11 cellular contexts compared by ENCODE assay signal in the genomic region with DNA sequence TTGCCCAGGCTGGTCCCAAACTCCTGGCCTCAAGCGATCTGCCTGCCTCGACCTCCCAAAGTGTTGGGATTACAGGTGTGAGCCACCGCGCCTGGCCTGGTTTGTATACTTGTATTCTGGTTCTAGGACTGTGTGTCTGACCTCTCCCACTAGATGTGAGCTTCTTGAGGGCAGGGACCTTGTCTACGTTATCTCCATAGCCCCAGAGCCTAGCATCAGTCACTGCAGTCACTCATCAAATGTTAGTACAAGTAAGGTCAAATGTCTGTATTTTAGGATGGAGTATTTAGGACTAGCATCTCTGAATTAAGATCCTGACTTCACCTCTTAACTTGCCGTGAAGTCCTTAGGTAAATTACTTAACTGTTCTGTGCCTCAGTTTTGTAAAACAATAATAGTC. TPM values are rescaled to one million over a fixed set of nuclear protein-coding genes. Genes with fewer than 3 reads are reported as not detected.
DNase-seq lines count a peak whose midpoint lies in the region; ATAC-seq and TF ChIP-seq lines count a peak whose summit lies in the region.
"Had no signal": no experiment of that assay in that cellular context is flagged by ENCODE, and none has a peak within 500 bp of the region (broad histone marks: within the 10 kb centered on the region; RNA-seq: fewer than 3 reads in every experiment).

No MANE protein-coding gene starts in this region.

- no peak for ATAC-seq in activated T-cell treated with anti-CD3 and anti-CD28 coated beads, Interleukin-2, amount 50 U/mL, for 72 hours (replicated peaks in 1 of 2)
- no peak for ATAC-seq in WTC11
- no peak for ATAC-seq in right lobe of liver

- H3K36me3 ChIP-seq in esophagus squamous epithelium (peaks cover 0 to 26% (median 5%) of the 10 kb centered on the region in 3 donors), testis (ENCODE audit: low read depth, missing control alignments) (no peaks in the 10 kb centered on the region), right lobe of liver (peaks cover 0 to 4% (median 2%) of the 10 kb centered on the region in 4 donors)

- peak overlapping the region; percentile 51 for H3K27ac ChIP-seq in RWPE1
- peak overlapping the region in 3 of 4 donors; percentile 38 to 59 (median 51) for H3K27ac ChIP-seq in esophagus squamous epithelium
- peak overlapping the region; percentile 8 to 31 for H3K27ac ChIP-seq in testis
- no peak overlapping the region for H3K27ac ChIP-seq in right lobe of liver

- H3K36me3 Mint-ChIP-seq in activated T-cell treated with anti-CD3 and anti-CD28 coated beads, Interleukin-2, amount 50 U/mL, for 72 hours (ENCODE audit: insufficient read depth in 2 of 2), result peaks cover 17 to 26% of the 10 kb centered on the region in 2 donors
- H3K36me3 Mint-ChIP-seq in WTC11, result no peaks in the 10 kb centered on the region

- H3K4me1 Mint-ChIP-seq in activated T-cell treated with anti-CD3 and anti-CD28 coated beads, Interleukin-2, amount 50 U/mL, for 72 hours (ENCODE audit: low read depth), result peaks cover 60% of the 10 kb centered on the region
- H3K4me1 Mint-ChIP-seq in WTC11, result no peaks in the 10 kb centered on the region

- peak overlapping the region; percentile 97 for H3K27ac Mint-ChIP-seq in activated T-cell treated with anti-CD3 and anti-CD28 coated beads, Interleukin-2, amount 50 U/mL, for 72 hours
- no peak overlapping the region for H3K27ac Mint-ChIP-seq in WTC11

- TF ChIP-seq POLR2A in esophagus squamous epithelium (IDR thresholded peaks at IDR 0.05) (no peak), testis (IDR thresholded peaks at IDR 0.05) (no peak), right lobe of liver (IDR thresholded peaks at IDR 0.05) (no peak)

- H3K27me3 ChIP-seq in esophagus squamous epithelium (no peaks in the 10 kb centered on the region), testis (no peaks in the 10 kb centered on the region), right lobe of liver (no peaks in the 10 kb centered on the region)

- H3K9me3 Mint-ChIP-seq in activated T-cell treated with anti-CD3 and anti-CD28 coated beads, Interleukin-2, amount 50 U/mL, for 72 hours, result no peaks in the 10 kb centered on the region
- no peaks in the 10 kb centered on the region for H3K9me3 Mint-ChIP-seq in WTC11

- WGBS in esophagus squamous epithelium, 2 donors, result 78 to 85% methylated on average over 2 to 6 of the region's 6 CpGs
- 92 to 93% methylated on average over 6 of the region's 6 CpGs for WGBS in testis, 2 donors
- 87% methylated on average over 4 of the region's 6 CpGs for WGBS in right lobe of liver (ENCODE audit: insufficient coverage, low coverage, low lambda C conversion rate, missing lambda C conversion rate)

- no peaks in the 10 kb centered on the region for H3K27me3 Mint-ChIP-seq in activated T-cell treated with anti-CD3 and anti-CD28 coated beads, Interleukin-2, amount 50 U/mL, for 72 hours (ENCODE audit: low read depth)
- H3K27me3 Mint-ChIP-seq in WTC11 (ENCODE audit: low read depth), result peaks cover 39% of the 10 kb centered on the region

- peak overlapping the region; percentile 91 to 98 for H3K4me3 Mint-ChIP-seq in activated T-cell treated with anti-CD3 and anti-CD28 coated beads, Interleukin-2, amount 50 U/mL, for 72 hours
- no peak overlapping the region for H3K4me3 Mint-ChIP-seq in WTC11

- DNase-seq in activated T-cell treated with anti-CD3 and anti-CD28 coated beads, Interleukin-2, amount 50 U/mL, for 72 hours, result no peak
- no peak for DNase-seq in activated T-cell treated with anti-CD3 and anti-CD28 coated beads, Interleukin-2, amount 50 U/mL, for 1 hour
- no peak for DNase-seq in RWPE1 (ENCODE audit: low spot score)
- DNase-seq in esophagus squamous epithelium (lab: John Stamatoyannopoulos, UW), result no peak
- DNase-seq in testis, result no peak
- DNase-seq in WTC11 (ENCODE audit: low spot score), result no peak
- no peak for DNase-seq in right lobe of liver
- DNase-seq in stimulated activated CD4-positive, alpha-beta T cell treated with anti-CD3 and anti-CD28 coated beads, Interleukin-2, amount 100 ng/mL, for 24 hours, result no peak
- DNase-seq: NCI-H1092 treated with DMSO at 0.1 percent for 48 hours, NCI-H526 treated with DMSO at 0.1 percent for 48 hours, SHP77 treated with DMSO at 0.1 percent for 48 hours had no signal

- TF ChIP-seq CTCF in RWPE1 (conservative IDR thresholded peaks at IDR 0.05; ENCODE audit: low read depth) (no peak), esophagus squamous epithelium (IDR thresholded peaks at IDR 0.05) (no peak), testis (IDR thresholded peaks at IDR 0.05) (no peak), WTC11 (IDR thresholded peaks at IDR 0.05) (no peak), right lobe of liver (IDR thresholded peaks at IDR 0.05) (no peak)

- intact Hi-C loops in esophagus squamous epithelium (cut with DNase I) (no loop called here), testis (cut with DNase I; ENCODE audit: low total_unique reads) (no loop called here), right lobe of liver (cut with DNase I) (no loop called here)

- H3K4me1 ChIP-seq in esophagus squamous epithelium (peaks cover 11 to 58% (median 33%) of the 10 kb centered on the region in 3 donors), testis (peaks cover 13% of the 10 kb centered on the region), right lobe of liver (peaks cover 0 to 10% (median 0%) of the 10 kb centered on the region in 4 donors)

- POLR2A ChIA-PET in RWPE1 (lab: Yijun Ruan, JAX; ENCODE audit: low non-redundant PET) (interaction anchor here (0.5 to 0.6 kb wide), 2 partner anchors 10 to 53 kb away, joined by 3 to 4 read pairs; no protein-coding TSS in a partner anchor), WTC11 (lab: Charles Lee) (interaction anchor here (0.6 kb wide), 1 partner anchor 1893 kb away, joined by 7 read pairs; no protein-coding TSS in a partner anchor)

- H3K9me3 ChIP-seq in esophagus squamous epithelium (no peaks in the 10 kb centered on the region), testis (no peaks in the 10 kb centered on the region), right lobe of liver (no peaks in the 10 kb centered on the region)

- CTCF ChIA-PET in RWPE1 (lab: Yijun Ruan, JAX), result no interaction called here
- CTCF ChIA-PET in WTC11 (lab: Charles Lee), result no interaction called here

- H3K4me3 ChIP-seq in esophagus squamous epithelium (peak overlapping the region in 1 of 4 donors; percentile 44), testis (no peak overlapping the region), right lobe of liver (no peak overlapping the region)

TF ChIP-seq in WTC11, 78 proteins besides CTCF, POLR2A, EP300 and RAD21 (continues in another document):
- TF ChIP-seq, protein P1, sequence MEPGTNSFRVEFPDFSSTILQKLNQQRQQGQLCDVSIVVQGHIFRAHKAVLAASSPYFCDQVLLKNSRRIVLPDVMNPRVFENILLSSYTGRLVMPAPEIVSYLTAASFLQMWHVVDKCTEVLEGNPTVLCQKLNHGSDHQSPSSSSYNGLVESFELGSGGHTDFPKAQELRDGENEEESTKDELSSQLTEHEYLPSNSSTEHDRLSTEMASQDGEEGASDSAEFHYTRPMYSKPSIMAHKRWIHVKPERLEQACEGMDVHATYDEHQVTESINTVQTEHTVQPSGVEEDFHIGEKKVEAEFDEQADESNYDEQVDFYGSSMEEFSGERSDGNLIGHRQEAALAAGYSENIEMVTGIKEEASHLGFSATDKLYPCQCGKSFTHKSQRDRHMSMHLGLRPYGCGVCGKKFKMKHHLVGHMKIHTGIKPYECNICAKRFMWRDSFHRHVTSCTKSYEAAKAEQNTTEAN (CRISPR knock-in tag; IDR thresholded peaks at IDR 0.05), result no peak
- TF ChIP-seq CREB1 (CRISPR knock-in tag; IDR thresholded peaks at IDR 0.05) (no peak), ZNF317 (CRISPR knock-in tag; IDR thresholded peaks at IDR 0.05; ENCODE audit: borderline replicate concordance, low read depth) (no peak), ZNF219 (CRISPR knock-in tag; IDR thresholded peaks at IDR 0.05; ENCODE audit: borderline replicate concordance) (no peak)
- TF ChIP-seq, protein P2, sequence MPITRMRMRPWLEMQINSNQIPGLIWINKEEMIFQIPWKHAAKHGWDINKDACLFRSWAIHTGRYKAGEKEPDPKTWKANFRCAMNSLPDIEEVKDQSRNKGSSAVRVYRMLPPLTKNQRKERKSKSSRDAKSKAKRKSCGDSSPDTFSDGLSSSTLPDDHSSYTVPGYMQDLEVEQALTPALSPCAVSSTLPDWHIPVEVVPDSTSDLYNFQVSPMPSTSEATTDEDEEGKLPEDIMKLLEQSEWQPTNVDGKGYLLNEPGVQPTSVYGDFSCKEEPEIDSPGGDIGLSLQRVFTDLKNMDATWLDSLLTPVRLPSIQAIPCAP (CRISPR knock-in tag; IDR thresholded peaks at IDR 0.05), result no peak
- TF ChIP-seq, protein P3, sequence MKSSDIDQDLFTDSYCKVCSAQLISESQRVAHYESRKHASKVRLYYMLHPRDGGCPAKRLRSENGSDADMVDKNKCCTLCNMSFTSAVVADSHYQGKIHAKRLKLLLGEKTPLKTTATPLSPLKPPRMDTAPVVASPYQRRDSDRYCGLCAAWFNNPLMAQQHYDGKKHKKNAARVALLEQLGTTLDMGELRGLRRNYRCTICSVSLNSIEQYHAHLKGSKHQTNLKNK (CRISPR knock-in tag; IDR thresholded peaks at IDR 0.05), result no peak

RNA-seq across cellular contexts. Expression of a gene that starts 2.9 kb away (rescaled TPM):
- total RNA-seq in activated T-cell treated with anti-CD3 and anti-CD28 coated beads, Interleukin-2, amount 50 U/mL, for 72 hours, result 10 to 100 TPM; 13.6 to 13.9 TPM
- total RNA-seq in esophagus squamous epithelium (1 to 10 TPM; 1.3 to 5.7 (median 3.7) TPM), testis (1 to 10 TPM; 2.2 to 2.8 TPM), WTC11 (2021) (1.1 to 1.4 TPM (median 1.2 TPM) in 3 replicates), right lobe of liver (1 to 10 TPM; 1.6 to 2.7 (median 1.8) TPM)
- 3.6 TPM for polyA plus RNA-seq in testis (ENCODE audit: insufficient read depth, low read depth, low replicate concordance)

RNA-seq across cellular contexts. Expression of a gene that starts 24.3 kb away (rescaled TPM):
- 10 to 100 TPM; 38.2 to 42.3 TPM for total RNA-seq in activated T-cell treated with anti-CD3 and anti-CD28 coated beads, Interleukin-2, amount 50 U/mL, for 72 hours
- 10 to 100 TPM; 12.3 to 21.6 (median 13.7) TPM for total RNA-seq in esophagus squamous epithelium
- 10 to 100 TPM; 16.5 to 31.7 TPM for total RNA-seq in testis
- 32.0 TPM for polyA plus RNA-seq in testis (ENCODE audit: insufficient read depth, low read depth, low replicate concordance)
- 19.1 to 21.3 TPM (median 20.0 TPM) in 3 replicates for total RNA-seq in WTC11 (2021)
- 10 to 100 TPM in 1 of 6 experiments, 1 to 10 TPM in 5; 7.8 to 10.3 (median 9.5) TPM for total RNA-seq in right lobe of liver

RNA-seq across cellular contexts. Expression of a gene that starts 49.7 kb away (rescaled TPM):
- 10 to 100 TPM; 67.4 to 83.7 TPM for total RNA-seq in activated T-cell treated with anti-CD3 and anti-CD28 coated beads, Interleukin-2, amount 50 U/mL, for 72 hours
- total RNA-seq in esophagus squamous epithelium (10 to 100 TPM; 54.8 to 69.1 (median 68.4) TPM), testis (10 to 100 TPM; 25.3 to 28.3 TPM), WTC11 (2021) (20.4 to 28.0 TPM (median 24.0 TPM) in 3 replicates), right lobe of liver (10 to 100 TPM; 13.1 to 17.6 (median 13.7) TPM)
- 25.2 TPM for polyA plus RNA-seq in testis (ENCODE audit: insufficient read depth, low read depth, low replicate concordance)

Comparison
In these comparisons a context has a peak if more than half of its experiments do, and no peak if none do; other contexts are left out.
1. H3K27ac ChIP-seq: peak in RWPE1 (single experiment), esophagus squamous epithelium (3 of 4) and testis (2 of 2); none in right lobe of liver (0 of 3).